In genomic region chr6:19325335-19325789, GRCh38 we compare ENCODE assay signal across 23 cellular contexts.
DNase-seq lines count a peak whose midpoint lies in the region; TF ChIP-seq lines count a peak whose summit lies in the region.
"Had no signal": no experiment of that assay in that cellular context is flagged by ENCODE, and none has a peak within 500 bp of the region (broad histone marks: within the 10 kb centered on the region; RNA-seq: fewer than 3 reads in every experiment).

No MANE protein-coding gene starts in this region.

- no peaks in the 10 kb centered on the region for H3K4me1 Mint-ChIP-seq in HFFc6 (ENCODE audit: low read depth)
- H3K4me1 Mint-ChIP-seq: activated CD4-positive, alpha-beta T cell treated with anti-CD3 and anti-CD28 coated beads, Interleukin-2, amount 10 ng/mL, durations not matched to agents 7 days and 5 days; activated naive CD4-positive, alpha-beta T cell treated with anti-CD3 and anti-CD28 coated beads, Interleukin-2, amount 10 ng/mL, durations not matched to agents 7 days and 5 days had no signal

- no peak overlapping the region for H3K27ac Mint-ChIP-seq in HFFc6
- H3K27ac Mint-ChIP-seq: activated CD4-positive, alpha-beta T cell treated with anti-CD3 and anti-CD28 coated beads, Interleukin-2, amount 10 ng/mL, durations not matched to agents 7 days and 5 days; activated naive CD4-positive, alpha-beta T cell treated with anti-CD3 and anti-CD28 coated beads, Interleukin-2, amount 10 ng/mL, durations not matched to agents 7 days and 5 days; activated T-cell treated with anti-CD3 and anti-CD28 coated beads, Interleukin-2, amount 50 U/mL, for 72 hours had no signal

- TF ChIP-seq CTCF in HFFc6 (IDR thresholded peaks at IDR 0.05) = no peak

- H3K9me3 Mint-ChIP-seq in HFFc6 = peaks cover 4% of the 10 kb centered on the region

- no peaks in the 10 kb centered on the region for H3K36me3 Mint-ChIP-seq in HFFc6 (ENCODE audit: low read depth)
- H3K36me3 Mint-ChIP-seq: activated naive CD4-positive, alpha-beta T cell treated with anti-CD3 and anti-CD28 coated beads, Interleukin-2, amount 10 ng/mL, durations not matched to agents 7 days and 5 days had no signal

- peak; percentile 41 for DNase-seq in NCI-H2196 (lab: John Stamatoyannopoulos, UW; ENCODE audit: unreplicated experiment)
- no peak for DNase-seq in NCI-H2196 treated with DMSO at 0.1 percent for 48 hours (lab: John Stamatoyannopoulos, UW; ENCODE audit: unreplicated experiment)
- peak; percentile 36 for DNase-seq in cerebellar cortex (ENCODE audit: low spot score)
- DNase-seq in left kidney (ENCODE audit: low read depth, low spot score) = peak; percentile 59
- DNase-seq in ureter (ENCODE audit: low spot score) = peak; percentile 43
- no peak for DNase-seq in HFFc6
- DNase-seq in A172 (ENCODE audit: low spot score) = no peak
- no peak for DNase-seq in activated CD8-positive, alpha-beta memory T cell treated with anti-CD3 and anti-CD28 coated beads, Interleukin-2, amount 50 U/mL, for 4 hours
- DNase-seq: 8988T; activated CD4-positive, alpha-beta T cell treated with anti-CD3 and anti-CD28 coated beads, Interleukin-2, amount 10 ng/mL, durations not matched to agents 7 days and 5 days; activated naive CD4-positive, alpha-beta T cell treated with anti-CD3 and anti-CD28 coated beads, Interleukin-2, amount 10 ng/mL, durations not matched to agents 7 days and 5 days; activated T-cell treated with anti-CD3 and anti-CD28 coated beads, Interleukin-2, amount 50 U/mL, for 72 hours; amniotic stem cell; BE2C; foreskin melanocyte; islet precursor cell; mucosa of descending colon; NCI-H1092; NCI-H1930; NCI-H82; stimulated activated CD8-positive, alpha-beta memory T cell treated with anti-CD3 and anti-CD28 coated beads, Interleukin-4, amount 100 ng/mL, for 48 hours; upper lobe of right lung; WERI-Rb-1 had no signal

- no peaks in the 10 kb centered on the region for H3K27me3 Mint-ChIP-seq in HFFc6 (ENCODE audit: insufficient read depth)
- H3K27me3 Mint-ChIP-seq: activated CD4-positive, alpha-beta T cell treated with anti-CD3 and anti-CD28 coated beads, Interleukin-2, amount 10 ng/mL, durations not matched to agents 7 days and 5 days had no signal

- H3K4me3 Mint-ChIP-seq in HFFc6 = no peak overlapping the region
- H3K4me3 Mint-ChIP-seq: activated CD4-positive, alpha-beta T cell treated with anti-CD3 and anti-CD28 coated beads, Interleukin-2, amount 10 ng/mL, durations not matched to agents 7 days and 5 days; activated naive CD4-positive, alpha-beta T cell treated with anti-CD3 and anti-CD28 coated beads, Interleukin-2, amount 10 ng/mL, durations not matched to agents 7 days and 5 days; activated T-cell treated with anti-CD3 and anti-CD28 coated beads, Interleukin-2, amount 50 U/mL, for 72 hours had no signal

Comparison
In these comparisons a context has a peak if more than half of its experiments do, and no peak if none do; other contexts are left out.
1. DNase-seq: peak in NCI-H2196 (single experiment), cerebellar cortex (single experiment), left kidney (single experiment) and ureter (single experiment); none in NCI-H2196 treated with DMSO at 0.1 percent for 48 hours (single experiment), HFFc6 (single experiment), A172 (single experiment) and activated CD8-positive, alpha-beta memory T cell treated with anti-CD3 and anti-CD28 coated beads, Interleukin-2, amount 50 U/mL, for 4 hours (single experiment).